Comparison of ENCODE assay signal across 8 cellular contexts in the genomic region with DNA sequence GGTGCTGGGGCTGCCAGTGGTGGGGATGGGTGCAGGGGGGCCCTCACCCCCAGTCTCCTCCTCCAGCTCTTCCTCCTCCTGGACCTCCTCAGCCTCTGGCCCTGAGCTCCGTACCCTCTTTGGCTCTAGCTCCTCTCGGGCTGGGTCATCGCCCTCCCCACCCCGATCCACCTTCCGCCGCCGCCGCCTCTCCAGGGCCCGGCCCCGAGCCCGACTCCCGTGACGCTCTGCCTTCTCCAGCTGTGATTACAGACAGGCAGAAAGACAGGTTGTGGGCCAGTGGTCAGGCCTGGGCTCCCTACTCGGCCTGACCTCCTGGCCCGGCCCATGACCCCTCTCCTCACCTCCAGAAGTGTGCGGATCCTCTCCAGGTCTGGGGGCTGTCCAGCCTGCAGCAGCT.
"Had no signal": no experiment of that assay in that cellular context is flagged by ENCODE, and none has a peak within 500 bp of the region (broad histone marks: within the 10 kb centered on the region; RNA-seq: fewer than 3 reads in every experiment).

No MANE protein-coding gene starts in this region.

- H3K4me1 ChIP-seq: HAP-1 had no signal

- H2AFZ ChIP-seq: GM23248 had no signal

- H3K27me3 Mint-ChIP-seq: IgD-negative memory B cell had no signal

- ATAC-seq: HCT116 had no signal

- H3K27ac ChIP-seq: GM23248 had no signal

- H3K9ac ChIP-seq: GM23248 had no signal

- H3K4me3 ChIP-seq: GM23248, HAP-1 had no signal

- FAIRE-seq: HTR-8/SVneo had no signal

- H3K9me3 Mint-ChIP-seq: HFFc6, IgD-negative memory B cell had no signal

- H3K4me3 Mint-ChIP-seq: HFFc6, IgD-negative memory B cell had no signal

- H3K9me3 ChIP-seq: HAP-1 had no signal

- H3K27ac Mint-ChIP-seq: HFFc6, IgD-negative memory B cell had no signal

- DNase-seq: GM23248, GOT3, HFFc6, KG1 had no signal
